ENCODE assay signal across 8 cellular contexts in genomic region chr15:44535509-44536297, GRCh38. TPM values are rescaled to one million over a fixed set of nuclear protein-coding genes. Genes with fewer than 3 reads are reported as not detected.
DNase-seq lines count a peak whose midpoint lies in the region; ATAC-seq and TF ChIP-seq lines count a peak whose summit lies in the region.

No MANE protein-coding gene starts in this region.

- ATAC-seq in GM18907 (IDR thresholded peaks at IDR 0.05; ENCODE audit: unreplicated experiment) (peak; percentile 3), memory B cell (ENCODE audit: low read depth) (no peak), omental fat pad (ENCODE audit: low FRiP score) (no peak)

- TF ChIP-seq CTCF in chondrocyte (IDR thresholded peaks at IDR 0.05) (no peak), omental fat pad (IDR thresholded peaks at IDR 0.05) (no peak)

- H3K27ac Mint-ChIP-seq in chondrocyte (ENCODE audit: unreplicated experiment) (peak overlapping the region; percentile 98), memory B cell (peak overlapping the region; percentile 98)

- DNase-seq in A172 (ENCODE audit: low spot score) (peak; percentile 34), SW480 (ENCODE audit: low spot score) (peak; percentile 15), chondrocyte (ENCODE audit: low spot score) (no peak), memory B cell (ENCODE audit: low spot score in 2 of 2) (peak; percentile 15 to 18), superior temporal gyrus (ENCODE audit: extremely low spot score) (peak; percentile 63), omental fat pad (ENCODE audit: low spot score) (no peak), SIG-M5 (lab: John Stamatoyannopoulos, UW) (no peak)

- H3K4me1 Mint-ChIP-seq in chondrocyte (ENCODE audit: low read depth) (peaks cover 39% of the 10 kb centered on the region), memory B cell (peaks cover 21% of the 10 kb centered on the region)

- H3K4me3 Mint-ChIP-seq in chondrocyte (ENCODE audit: unreplicated experiment) (peak overlapping the region; percentile 85), memory B cell (peak overlapping the region; percentile 91)

- H3K9me3 Mint-ChIP-seq in chondrocyte (ENCODE audit: low read depth), result no peaks in the 10 kb centered on the region
- H3K9me3 Mint-ChIP-seq in memory B cell, result no peaks in the 10 kb centered on the region

- no peaks in the 10 kb centered on the region for H3K27me3 Mint-ChIP-seq in chondrocyte (ENCODE audit: low read depth)
- H3K27me3 Mint-ChIP-seq in memory B cell, result no peaks in the 10 kb centered on the region

- H3K36me3 Mint-ChIP-seq in chondrocyte (ENCODE audit: low read depth) (peaks cover 3% of the 10 kb centered on the region), memory B cell (peaks cover 8% of the 10 kb centered on the region)

RNA-seq across cellular contexts. Expression of gene EIF3J, which starts 1.2 kb away (rescaled TPM):
- total RNA-seq in A172 (2014; rRNA removed; shearing (Covaris generic)), result 43.4 and 54.1 TPM in 2 replicates
- total RNA-seq in chondrocyte (93.1 to 108 TPM (median 98.0 TPM) in 3 replicates), omental fat pad (100 to 1,000 TPM in 1 of 4 donors, 10 to 100 TPM in 3; 45.0 to 155 (median 53.8) TPM)

Comparison
In these comparisons a context has a peak if more than half of its experiments do, and no peak if none do; other contexts are left out.
1. DNase-seq: peak in A172 (single experiment), SW480 (single experiment), memory B cell (2 of 2) and superior temporal gyrus (single experiment); none in chondrocyte (single experiment), omental fat pad (single experiment) and SIG-M5 (single experiment).